ENCODE assay signal across 8 cellular contexts in genomic region chr4:137531951-137532868, GRCh38. TPM values are rescaled to one million over a fixed set of nuclear protein-coding genes. Genes with fewer than 3 reads are reported as not detected.
DNase-seq lines count a peak whose midpoint lies in the region; ATAC-seq and TF ChIP-seq lines count a peak whose summit lies in the region.

PCDH18 (minus strand) TSS chr4:137532494; CDS start chr4:137532088, 406 bp downstream.

- POLR2A ChIA-PET in IMR-90 (lab: Charles Lee; ENCODE audit: unreplicated experiment) = interaction anchor here (0.6 to 1.4 kb wide), 21 partner anchors 8 to 512 kb away, joined by 3 to 19 read pairs (median 4); no protein-coding TSS in a partner anchor

- no peaks in the 10 kb centered on the region for H3K27me3 Mint-ChIP-seq in activated T-cell treated with anti-CD3 and anti-CD28 coated beads, Interleukin-2, amount 50 U/mL, for 72 hours (ENCODE audit: low read depth)

- peak within 1 kb of the TSS; percentile 83 for H3K18ac ChIP-seq in IMR-90 (ENCODE audit: low read depth, low read length)

- CTCF ChIA-PET in IMR-90 (lab: Yijun Ruan, JAX) = interaction anchor here (0.6 to 2.0 kb wide), 8 partner anchors 14 to 1339 kb away, joined by 3 to 8 read pairs (median 4); no protein-coding TSS in a partner anchor

- H3K4me2 ChIP-seq in IMR-90 (ENCODE audit: low read depth, low read length) (peak within 1 kb of the TSS; percentile 95), osteoblast (ENCODE audit: insufficient read depth, low read length) (peak within 1 kb of the TSS; percentile 96)

- peak within 1 kb of the TSS; percentile 73 for H3K23ac ChIP-seq in IMR-90 (ENCODE audit: low read depth, low read length)

- H3K4me1 ChIP-seq in IMR-90 (ENCODE audit: control insufficient read depth, insufficient read depth, low read length) (no peaks in the 10 kb centered on the region; the same call in 1 of the 2 replicates), osteoblast (ENCODE audit: insufficient read depth, low read length) (peaks cover 46% of the 10 kb centered on the region)

- peak within 1 kb of the TSS; percentile 90 for H2BK5ac ChIP-seq in IMR-90 (ENCODE audit: low read depth, low read length, poor library complexity, severe bottlenecking)

- peaks cover 28% of the 10 kb centered on the region for H3K36me3 ChIP-seq in IMR-90 (ENCODE audit: control insufficient read depth, insufficient read depth, low read length)
- peaks cover 22% of the 10 kb centered on the region for H3K36me3 ChIP-seq in osteoblast (ENCODE audit: insufficient read depth, low read length)

- no peak within 1 kb of the TSS for H3K27ac Mint-ChIP-seq in activated T-cell treated with anti-CD3 and anti-CD28 coated beads, Interleukin-2, amount 50 U/mL, for 72 hours

- H3K4me3 ChIP-seq in IMR-90 (ENCODE audit: insufficient read depth, low read depth, low read length) (peak within 1 kb of the TSS; percentile 62), osteoblast (ENCODE audit: insufficient read depth, low read length) (peak within 1 kb of the TSS; percentile 77)

- peak within 1 kb of the TSS; percentile 48; the same call in 1 of the 2 replicates for H2AK5ac ChIP-seq in IMR-90 (ENCODE audit: low read depth, low read length)

- intact Hi-C loops in IMR-90 (cut with micrococcal nuclease) = loop anchor here (1.0 to 5.0 kb wide), 13 partner anchors 77 to 1339 kb away; no protein-coding TSS in a partner anchor
- intact Hi-C loops in head of caudate nucleus (cut with DNase I) = no loop called here

- no peaks in the 10 kb centered on the region for H3K9me3 Mint-ChIP-seq in activated T-cell treated with anti-CD3 and anti-CD28 coated beads, Interleukin-2, amount 50 U/mL, for 72 hours

- H3K56ac ChIP-seq in IMR-90 (ENCODE audit: extremely low read depth, insufficient read depth, low read length) = peak within 1 kb of the TSS; percentile 97

- in situ Hi-C loops in IMR-90 (cut with MboI; ENCODE audit: low sequenced_read_pairs) = loop anchor here (10.0 to 25.0 kb wide), 3 partner anchors 123 to 1155 kb away; no protein-coding TSS in a partner anchor

- 0% methylated on average over 3 of the region's 28 CpGs; no CpG with 5 or more reads in 1 of the 2 experiments for WGBS in IMR-90 (ENCODE audit: extremely low coverage in 2 of 2, insufficient read length in 1 of 2), 2 experiments

- H2BK15ac ChIP-seq in IMR-90 (ENCODE audit: low read depth, low read length) = peak within 1 kb of the TSS; percentile 73; the same call in 2 of the 3 replicates

- DNase-seq in C1 segment of cervical spinal cord (lab: John Stamatoyannopoulos, UW) (peak; percentile 4 to 85 (median 76)), IMR-90 (peak; percentile 98), head of caudate nucleus (peak; percentile 40 to 86 (median 70)), osteoblast (ENCODE audit: insufficient read length, low spot score, missing footprints) (peak; percentile 8)
- DNase-seq in activated T-cell treated with anti-CD3 and anti-CD28 coated beads, Interleukin-2, amount 50 U/mL, for 72 hours = peak; percentile 2 to 15

- peak; percentile 79 for TF ChIP-seq POLR2A in IMR-90 (IDR thresholded peaks at IDR 0.05; ENCODE audit: low read depth, low read length)

- H3K79me2 ChIP-seq in osteoblast (ENCODE audit: insufficient read depth, low read length) = peaks cover 49% of the 10 kb centered on the region

- H3K9me3 ChIP-seq in IMR-90 (ENCODE audit: control insufficient read depth, insufficient read depth, low read length) (no peaks in the 10 kb centered on the region), osteoblast (ENCODE audit: low read depth, low read length) (no peaks in the 10 kb centered on the region)

- no peak within 1 kb of the TSS for H3K4me3 Mint-ChIP-seq in activated T-cell treated with anti-CD3 and anti-CD28 coated beads, Interleukin-2, amount 50 U/mL, for 72 hours

- H3K79me1 ChIP-seq in IMR-90 (ENCODE audit: low read depth in 1 of 2, low read length in 2 of 2) = peaks cover 8 to 14% of the 10 kb centered on the region in 2 experiments; a peak in 3 of 4 replicates

- H3K36me3 Mint-ChIP-seq in activated T-cell treated with anti-CD3 and anti-CD28 coated beads, Interleukin-2, amount 50 U/mL, for 72 hours (ENCODE audit: insufficient read depth in 2 of 2) = no peaks in the 10 kb centered on the region

- dilution Hi-C loops in IMR-90 (cut with HindIII; ENCODE audit: low sequenced_read_pairs, unreplicated experiment) = no loop called here

- H2BK120ac ChIP-seq in IMR-90 (ENCODE audit: low read depth, low read length) = peak within 1 kb of the TSS; percentile 90

- H4K20me1 ChIP-seq in IMR-90 (ENCODE audit: insufficient read depth, low read length) (peaks cover 17% of the 10 kb centered on the region; the same call in 1 of the 2 replicates), osteoblast (ENCODE audit: insufficient read depth, low read length) (no peaks in the 10 kb centered on the region)

- H4K8ac ChIP-seq in IMR-90 (ENCODE audit: low read depth in 2 of 2, low read length in 2 of 2) = peak within 1 kb of the TSS; percentile 47 to 87

- H3K4ac ChIP-seq in IMR-90 (ENCODE audit: low read depth, low read length) = peak within 1 kb of the TSS; percentile 83

- peak within 1 kb of the TSS; percentile 87 for H3K27ac ChIP-seq in IMR-90 (ENCODE audit: insufficient read depth, low read length)
- peak within 1 kb of the TSS; percentile 85 for H3K27ac ChIP-seq in osteoblast (ENCODE audit: low read depth, low read length)

- H4K5ac ChIP-seq in IMR-90 (ENCODE audit: low read depth, low read length) = peak within 1 kb of the TSS; percentile 49

- TSS peak; percentile 73 for BruUV-seq in IMR-90 (replicated peaks; lab: Mats Ljungman, UMichigan)

- H2BK20ac ChIP-seq in IMR-90 (ENCODE audit: low read depth, low read length) = peak within 1 kb of the TSS; percentile 63

- H3K9me1 ChIP-seq in IMR-90 (ENCODE audit: insufficient read depth, low read length) = no peaks in the 10 kb centered on the region

- H3K9ac ChIP-seq in IMR-90 (ENCODE audit: low read depth, low read length) = peak within 1 kb of the TSS; percentile 94

- peak within 1 kb of the TSS; percentile 32 for H2AK9ac ChIP-seq in IMR-90 (replicated peaks; ENCODE audit: low read depth, low read length, poor library complexity)

- peaks cover 7% of the 10 kb centered on the region for H3K4me1 Mint-ChIP-seq in activated T-cell treated with anti-CD3 and anti-CD28 coated beads, Interleukin-2, amount 50 U/mL, for 72 hours (ENCODE audit: low read depth)

- ATAC-seq in GM19043 (IDR thresholded peaks at IDR 0.05; ENCODE audit: low read depth, unreplicated experiment) (peak; percentile 38), IMR-90 (ENCODE audit: low read depth) (peak; percentile 83), HG03025 (IDR thresholded peaks at IDR 0.05; ENCODE audit: low FRiP score, unreplicated experiment) (no peak), GM21515 (IDR thresholded peaks at IDR 0.05; ENCODE audit: unreplicated experiment) (no peak)
- ATAC-seq in activated T-cell treated with anti-CD3 and anti-CD28 coated beads, Interleukin-2, amount 50 U/mL, for 72 hours (replicated peaks in 1 of 2) = peak; percentile 58 to 76

- peak within 1 kb of the TSS; percentile 95 for H3K14ac ChIP-seq in IMR-90 (replicated peaks; ENCODE audit: low read depth, low read length)

- H4K91ac ChIP-seq in IMR-90 (ENCODE audit: insufficient read depth, low read depth, low read length) = peak within 1 kb of the TSS; percentile 94

- peak within 1 kb of the TSS; percentile 85 for H2AFZ ChIP-seq in IMR-90 (replicated peaks; ENCODE audit: low read length, poor library complexity)
- H2AFZ ChIP-seq in osteoblast (ENCODE audit: low read length) = peak within 1 kb of the TSS; percentile 70

- H3K27me3 ChIP-seq in IMR-90 (ENCODE audit: control insufficient read depth, insufficient read depth, low read length) (no peaks in the 10 kb centered on the region), osteoblast (ENCODE audit: insufficient read depth, low read length) (no peaks in the 10 kb centered on the region)

- no peak for TF ChIP-seq CTCF in IMR-90 (conservative IDR thresholded peaks at IDR 0.05; ENCODE audit: low read depth, low read length)
- TF ChIP-seq CTCF in osteoblast (IDR thresholded peaks at IDR 0.05; ENCODE audit: extremely low read depth, low read depth, low read length) = no peak

- TF ChIP-seq RAD21 in IMR-90 (IDR thresholded peaks at IDR 0.05; ENCODE audit: low read length) = no peak; the same call in 1 of the 2 replicates

TF ChIP-seq in IMR-90, 13 proteins besides CTCF, POLR2A, EP300 and RAD21 (continues in another document):
- TF ChIP-seq RCOR1 (IDR thresholded peaks at IDR 0.05; ENCODE audit: insufficient replicate concordance, low read length) (no peak), MAFK (IDR thresholded peaks at IDR 0.05; ENCODE audit: low read depth, low read length) (peak; percentile 76), CEBPB (IDR thresholded peaks at IDR 0.05; ENCODE audit: low read depth, low read length) (no peak), USF2 (IDR thresholded peaks at IDR 0.05; ENCODE audit: low read depth, low read length) (no peak), SMC3 (IDR thresholded peaks at IDR 0.05; ENCODE audit: low read depth, low read length) (no peak), MAZ (IDR thresholded peaks at IDR 0.05; ENCODE audit: borderline replicate concordance, low read depth, low read length) (peak; percentile 74; the same call in 1 of the 2 replicates), NFE2L2 (IDR thresholded peaks at IDR 0.05; ENCODE audit: low read depth, low read length) (no peak), CHD1 (IDR thresholded peaks at IDR 0.05; ENCODE audit: low read depth, low read length) (no peak), BHLHE40 (IDR thresholded peaks at IDR 0.05; ENCODE audit: low read depth, low read length) (no peak), FOS (IDR thresholded peaks at IDR 0.05; ENCODE audit: low read depth, low read length) (no peak)

RNA-seq across cellular contexts. Expression of gene PCDH18, which starts in this region (rescaled TPM):
- total RNA-seq in IMR-90 (2012; rRNA removed) (108 and 119 TPM in 2 replicates), osteoblast (171 and 191 TPM in 2 replicates)
- polyA plus RNA-seq in IMR-90 (2012; rRNA removed) = 39.6 and 41.3 TPM in 2 replicates
- 26.6 and 28.8 TPM in 2 replicates for polyA plus RNA-seq in IMR-90 (2012; cell fraction: cytosol; rRNA removed)
- 30.4 and 37.3 TPM in 2 replicates for polyA plus RNA-seq in IMR-90 (2012; cell fraction: nucleus; rRNA removed; ENCODE audit: low replicate concordance)
- not detected for total RNA-seq in activated T-cell treated with anti-CD3 and anti-CD28 coated beads, Interleukin-2, amount 50 U/mL, for 72 hours

Comparison
In these comparisons a context has a peak if more than half of its experiments do, and no peak if none do; other contexts are left out.
1. RNA of gene PCDH18 (total RNA-seq): 171 to 191 TPM in osteoblast and 108 to 119 TPM in IMR-90; not detected in activated T-cell treated with anti-CD3 and anti-CD28 coated beads, Interleukin-2, amount 50 U/mL, for 72 hours; every median in the first group is over 100 times any median in the second.
2. Peak in DNase-seq and ATAC-seq in activated T-cell treated with anti-CD3 and anti-CD28 coated beads, Interleukin-2, amount 50 U/mL, for 72 hours; RNA of the gene not detected or under 1 TPM.
3. DNase-seq: peak in every context shown above with its lines; median percentile 98 in IMR-90; 76 in C1 segment of cervical spinal cord; 70 in head of caudate nucleus; 8 in activated T-cell treated with anti-CD3 and anti-CD28 coated beads, Interleukin-2, amount 50 U/mL, for 72 hours; 8 in osteoblast.
4. ATAC-seq: peak in GM19043 (single experiment) and IMR-90 (single experiment); none in HG03025 (single experiment) and GM21515 (single experiment).